11 cellular contexts compared by ENCODE assay signal in genomic region chr1:156657971-156658319, GRCh38. TPM values are rescaled to one million over a fixed set of nuclear protein-coding genes. Genes with fewer than 3 reads are reported as not detected.
DNase-seq lines count a peak whose midpoint lies in the region; ATAC-seq, FAIRE-seq and TF ChIP-seq lines count a peak whose summit lies in the region.
"Had no signal": no experiment of that assay in that cellular context is flagged by ENCODE, and none has a peak within 500 bp of the region (broad histone marks: within the 10 kb centered on the region; RNA-seq: fewer than 3 reads in every experiment).

No MANE protein-coding gene starts in this region.

- H2AFZ ChIP-seq in endothelial cell of umbilical vein (ENCODE audit: low read depth, low read length) (no peak overlapping the region), trophoblast cell (ENCODE audit: insufficient read depth, low read length, poor library complexity) (no peak overlapping the region)

- no peak for ATAC-seq in HG03159 (IDR thresholded peaks at IDR 0.05; ENCODE audit: unreplicated experiment)

- H4K91ac ChIP-seq in trophoblast cell (ENCODE audit: low read depth, low read length): no peak overlapping the region

- H2BK5ac ChIP-seq in trophoblast cell (ENCODE audit: low read depth, low read length, poor library complexity): no peak overlapping the region

- peak; percentile 21 for FAIRE-seq in endothelial cell of umbilical vein (lab: Jason Lieb, UNC)

- no peak overlapping the region for H4K12ac ChIP-seq in trophoblast cell (ENCODE audit: low read depth, low read length)

- H3K4me3 ChIP-seq in AG10803 (ENCODE audit: low read length) (no peak overlapping the region), endothelial cell of umbilical vein (replicated peaks in 1 of 3; ENCODE audit: insufficient read depth in 1 of 3, low read depth in 1 of 3, low read length in 3 of 3) (no peak overlapping the region), trophoblast cell (ENCODE audit: low read depth, low read length) (no peak overlapping the region)

- peaks cover 26% of the 10 kb centered on the region for H3K79me1 ChIP-seq in trophoblast cell (ENCODE audit: low read length)

- POLR2A ChIA-PET in endothelial cell of umbilical vein (lab: Charles Lee): interaction anchor here (1.1 kb wide), 1 partner anchor 31 kb away, joined by 8 read pairs; no protein-coding TSS in a partner anchor

- no peaks in the 10 kb centered on the region for H3K9me1 ChIP-seq in endothelial cell of umbilical vein (replicated peaks; ENCODE audit: control insufficient read depth, extremely low read depth, insufficient read depth, low read length)

- BruUV-seq in endothelial cell of umbilical vein (replicated peaks; lab: Mats Ljungman, UMichigan): no TSS peak

- no peak overlapping the region for H2BK12ac ChIP-seq in trophoblast cell (ENCODE audit: low read length)

- H3K4me2 ChIP-seq in endothelial cell of umbilical vein (ENCODE audit: insufficient read depth, low read length) (no peak overlapping the region), trophoblast cell (ENCODE audit: low read length) (no peak overlapping the region)

- 0 out of 2 replicates have a peak, but pooled peaks have one; percentile 2 for TF ChIP-seq CTCF in AG10803 (conservative IDR thresholded peaks at IDR 0.05; ENCODE audit: low read length)
- TF ChIP-seq CTCF in endothelial cell of umbilical vein (IDR thresholded peaks at IDR 0.05; ENCODE audit: extremely low read depth in 1 of 2, insufficient read depth in 1 of 2, low read depth in 1 of 2, low read length in 2 of 2): no peak

- no peak overlapping the region for H4K8ac ChIP-seq in trophoblast cell (ENCODE audit: low read depth, low read length)

- H3K9me3 ChIP-seq in endothelial cell of umbilical vein (replicated peaks; ENCODE audit: control insufficient read depth, insufficient read depth, low read length) (no peaks in the 10 kb centered on the region), trophoblast cell (ENCODE audit: insufficient read depth, low read depth, low read length) (no peaks in the 10 kb centered on the region)
- H3K9me3 ChIP-seq: heart right ventricle had no signal

- no peak overlapping the region for H2AK5ac ChIP-seq in trophoblast cell (ENCODE audit: low read length)

- H3K27ac ChIP-seq in endothelial cell of umbilical vein (ENCODE audit: insufficient read depth, low read depth, low read length) (no peak overlapping the region), trophoblast cell (ENCODE audit: low read depth, low read length) (no peak overlapping the region)

- H3K27me3 ChIP-seq in endothelial cell of umbilical vein (ENCODE audit: control insufficient read depth in 2 of 2, insufficient read depth in 2 of 2, low read length in 2 of 2) (peaks cover 3 to 9% of the 10 kb centered on the region in 2 experiments), trophoblast cell (ENCODE audit: insufficient read depth, low read length) (peaks cover 10% of the 10 kb centered on the region)

- H3K23ac ChIP-seq in trophoblast cell (ENCODE audit: low read length): no peak overlapping the region

- no peaks in the 10 kb centered on the region for H3K36me3 ChIP-seq in endothelial cell of umbilical vein (ENCODE audit: control insufficient read depth in 2 of 2, extremely low read depth in 1 of 2, insufficient read depth in 2 of 2, low read length in 2 of 2)
- no peaks in the 10 kb centered on the region for H3K36me3 ChIP-seq in trophoblast cell (ENCODE audit: control insufficient read depth in 1 of 2, insufficient read depth in 2 of 2, low read length in 2 of 2)
- H3K36me3 ChIP-seq: heart right ventricle had no signal

- H3K14ac ChIP-seq in trophoblast cell (ENCODE audit: low read length): no peak overlapping the region

- H4K20me1 ChIP-seq in endothelial cell of umbilical vein (replicated peaks; ENCODE audit: control insufficient read depth, extremely low read depth, insufficient read depth, low read length): no peaks in the 10 kb centered on the region

- H3K79me2 ChIP-seq in endothelial cell of umbilical vein (ENCODE audit: control insufficient read depth, insufficient read depth, low read length) (no peaks in the 10 kb centered on the region), trophoblast cell (ENCODE audit: control insufficient read depth, insufficient read depth, low read length, poor library complexity) (no peaks in the 10 kb centered on the region)

- dilution Hi-C loops in endothelial cell of umbilical vein (cut with MboI; ENCODE audit: extremely low pct_ligation_motif_present, low sequenced_read_pairs): no loop called here

- no peak overlapping the region for H3K4ac ChIP-seq in trophoblast cell (ENCODE audit: low read depth, low read length)

- no CpG with 5 or more reads among the region's 6 CpGs for WGBS in trophoblast cell (ENCODE audit: extremely low coverage, insufficient coverage, insufficient read length)

- H2BK120ac ChIP-seq in trophoblast cell (ENCODE audit: insufficient read depth, low read length, poor library complexity): no peak overlapping the region

- H3K9ac ChIP-seq in endothelial cell of umbilical vein (replicated peaks; ENCODE audit: extremely low read depth, insufficient read depth, low read length): no peak overlapping the region
- H3K9ac ChIP-seq in trophoblast cell (ENCODE audit: low read length): no peak overlapping the region

- CTCF ChIA-PET in endothelial cell of umbilical vein (lab: Charles Lee): interaction anchor here (0.6 to 8.7 kb wide), 10 partner anchors 9 to 277 kb away, joined by 3 to 237 read pairs (median 4); partner anchors contain the start of genes HAPLN2 and NES

- H3K18ac ChIP-seq in trophoblast cell (ENCODE audit: low read length): no peak overlapping the region

- no peak for TF ChIP-seq POLR2A in endothelial cell of umbilical vein (IDR thresholded peaks at IDR 0.05; ENCODE audit: low read depth, low read length)

- peaks cover 45% of the 10 kb centered on the region for H3K4me1 ChIP-seq in endothelial cell of umbilical vein (ENCODE audit: control insufficient read depth, extremely low read depth, insufficient read depth, low read length)
- peaks cover 27 to 38% of the 10 kb centered on the region in 2 experiments for H3K4me1 ChIP-seq in trophoblast cell (ENCODE audit: control insufficient read depth in 1 of 2, insufficient read depth in 2 of 2, low read length in 2 of 2)

- DNase-seq in AG10803 (ENCODE audit: low read depth): no peak
- peak; percentile 36 for DNase-seq in NCI-H69 (lab: John Stamatoyannopoulos, UW)
- no peak for DNase-seq in endothelial cell of umbilical vein (ENCODE audit: low read depth, low spot score)
- no peak for DNase-seq in trophoblast cell
- DNase-seq in inferior parietal cortex (ENCODE audit: extremely low spot score): no peak

- intact Hi-C loops in endothelial cell of umbilical vein (cut with micrococcal nuclease): loop anchor here (1.0 kb wide), 2 partner anchors 32 to 74 kb away; no protein-coding TSS in a partner anchor

RNA-seq across cellular contexts. Expression of gene BCAN, which starts 16.0 kb away (rescaled TPM):
- total RNA-seq in endothelial cell of umbilical vein: not detected in 2 replicates
- 0.14 and 0.15 TPM in 2 replicates for polyA plus RNA-seq in endothelial cell of umbilical vein
- polyA plus RNA-seq in endothelial cell of umbilical vein (2011; cell fraction: cytosol; rRNA removed): 0.05 and 0.14 TPM in 2 replicates
- 0.07 TPM in 1 of 2 replicates, not detected in the other for polyA plus RNA-seq in endothelial cell of umbilical vein (2011; cell fraction: nucleus; rRNA removed)
- 0.08 and 0.15 TPM in 2 replicates for polyA plus RNA-seq in endothelial cell of umbilical vein (2012)
- 0.15 TPM in 1 of 2 replicates, not detected in the other for polyA minus RNA-seq in endothelial cell of umbilical vein
- not detected for polyA minus RNA-seq in endothelial cell of umbilical vein (2011; cell fraction: cytosol; rRNA and poly(A)+ RNA removed)
- not detected in 2 replicates for polyA minus RNA-seq in endothelial cell of umbilical vein (2011; cell fraction: nucleus; rRNA and poly(A)+ RNA removed)
- 2.4 and 3.1 TPM in 2 replicates for polyA plus RNA-seq in trophoblast cell (2013)
- total RNA-seq: dermis blood vessel endothelial cell, LHCN-M2 had no signal
- polyA plus RNA-seq: CD14-positive monocyte had no signal

RNA-seq across cellular contexts. Expression of gene NES, which starts 19.3 kb away (rescaled TPM):
- total RNA-seq in endothelial cell of umbilical vein: 269 and 274 TPM in 2 replicates
- polyA plus RNA-seq in endothelial cell of umbilical vein: 15.5 and 19.4 TPM in 2 replicates
- 34.7 and 34.8 TPM in 2 replicates for polyA plus RNA-seq in endothelial cell of umbilical vein (2011; cell fraction: cytosol; rRNA removed)
- polyA plus RNA-seq in endothelial cell of umbilical vein (2011; cell fraction: nucleus; rRNA removed): 54.3 and 59.9 TPM in 2 replicates
- polyA plus RNA-seq in endothelial cell of umbilical vein (2012): 91.3 and 128 TPM in 2 replicates
- 27.1 and 31.8 TPM in 2 replicates for polyA minus RNA-seq in endothelial cell of umbilical vein
- polyA minus RNA-seq in endothelial cell of umbilical vein (2011; cell fraction: cytosol; rRNA and poly(A)+ RNA removed): 1.3 TPM
- polyA minus RNA-seq in endothelial cell of umbilical vein (2011; cell fraction: nucleus; rRNA and poly(A)+ RNA removed): 14.7 and 17.6 TPM in 2 replicates
- 71.4 and 71.6 TPM in 2 replicates for polyA plus RNA-seq in trophoblast cell (2013)
- polyA plus RNA-seq: CD14-positive monocyte had no signal

RNA-seq across cellular contexts. Expression of gene HAPLN2, which starts 38.7 kb away (rescaled TPM):
- total RNA-seq in endothelial cell of umbilical vein: not detected in 2 replicates
- 0.14 TPM in 1 of 2 replicates, not detected in the other for polyA plus RNA-seq in endothelial cell of umbilical vein
- not detected in 2 replicates for polyA plus RNA-seq in endothelial cell of umbilical vein (2011; cell fraction: cytosol; rRNA removed)
- polyA plus RNA-seq in endothelial cell of umbilical vein (2011; cell fraction: nucleus; rRNA removed): 0.68 and 0.70 TPM in 2 replicates
- polyA plus RNA-seq in endothelial cell of umbilical vein (2012): not detected in 2 replicates
- not detected in 2 replicates for polyA minus RNA-seq in endothelial cell of umbilical vein
- not detected for polyA minus RNA-seq in endothelial cell of umbilical vein (2011; cell fraction: cytosol; rRNA and poly(A)+ RNA removed)
- polyA minus RNA-seq in endothelial cell of umbilical vein (2011; cell fraction: nucleus; rRNA and poly(A)+ RNA removed): not detected in 2 replicates
- polyA plus RNA-seq in trophoblast cell (2013): 0.06 TPM in 1 of 2 replicates, not detected in the other
- total RNA-seq: dermis blood vessel endothelial cell, LHCN-M2, NCI-H460 had no signal
- polyA plus RNA-seq: CD14-positive monocyte had no signal

RNA-seq across cellular contexts. Expression of gene CRABP2, which starts 47.4 kb away (rescaled TPM):
- 1.0 and 2.6 TPM in 2 replicates for total RNA-seq in endothelial cell of umbilical vein
- 0.21 and 0.32 TPM in 2 replicates for polyA plus RNA-seq in endothelial cell of umbilical vein
- 0.37 and 0.45 TPM in 2 replicates for polyA plus RNA-seq in endothelial cell of umbilical vein (2011; cell fraction: cytosol; rRNA removed)
- 1.2 and 2.1 TPM in 2 replicates for polyA plus RNA-seq in endothelial cell of umbilical vein (2011; cell fraction: nucleus; rRNA removed)
- polyA plus RNA-seq in endothelial cell of umbilical vein (2012): 0.37 and 0.88 TPM in 2 replicates
- not detected in 2 replicates for polyA minus RNA-seq in endothelial cell of umbilical vein
- polyA minus RNA-seq in endothelial cell of umbilical vein (2011; cell fraction: cytosol; rRNA and poly(A)+ RNA removed): 2.4 TPM
- 0.82 TPM in 1 of 2 replicates, not detected in the other for polyA minus RNA-seq in endothelial cell of umbilical vein (2011; cell fraction: nucleus; rRNA and poly(A)+ RNA removed)
- 273 TPM in 2 replicates for polyA plus RNA-seq in trophoblast cell (2013)

RNA-seq across cellular contexts. Expression of gene GPATCH4, which starts 56.7 kb away (rescaled TPM):
- 29.2 and 32.0 TPM in 2 replicates for total RNA-seq in endothelial cell of umbilical vein
- polyA plus RNA-seq in endothelial cell of umbilical vein: 15.5 and 22.4 TPM in 2 replicates
- 30.0 and 42.1 TPM in 2 replicates for polyA plus RNA-seq in endothelial cell of umbilical vein (2011; cell fraction: cytosol; rRNA removed)
- 46.6 and 52.0 TPM in 2 replicates for polyA plus RNA-seq in endothelial cell of umbilical vein (2011; cell fraction: nucleus; rRNA removed)
- polyA plus RNA-seq in endothelial cell of umbilical vein (2012): 39.0 and 64.5 TPM in 2 replicates
- polyA minus RNA-seq in endothelial cell of umbilical vein: 38.2 and 48.0 TPM in 2 replicates
- 37.6 TPM for polyA minus RNA-seq in endothelial cell of umbilical vein (2011; cell fraction: cytosol; rRNA and poly(A)+ RNA removed)
- polyA minus RNA-seq in endothelial cell of umbilical vein (2011; cell fraction: nucleus; rRNA and poly(A)+ RNA removed): 26.2 and 46.5 TPM in 2 replicates
- 16.5 and 16.8 TPM in 2 replicates for polyA plus RNA-seq in trophoblast cell (2013)
